1 cellular context compared by ENCODE assay signal in the genomic region with DNA sequence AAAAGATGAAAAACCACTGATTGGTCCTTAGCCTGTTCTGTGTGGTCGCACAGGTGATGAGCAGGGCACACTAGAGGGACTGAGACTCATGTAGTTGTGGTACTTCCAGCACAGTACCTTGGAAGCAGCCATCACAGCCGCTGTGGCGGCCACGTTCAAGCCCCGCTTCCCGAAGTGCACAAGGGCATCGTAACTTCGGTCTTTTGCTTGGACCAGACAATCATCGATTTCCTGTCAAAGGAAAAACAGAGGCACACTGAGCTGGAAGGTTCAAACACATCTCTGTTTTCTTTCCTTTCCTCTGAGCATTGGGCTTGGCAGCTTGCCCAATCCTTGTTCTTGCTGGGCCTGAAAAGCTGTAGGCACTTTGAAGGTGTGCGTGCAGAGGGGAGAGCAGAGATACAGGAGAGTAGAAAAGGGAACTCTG.
TF ChIP-seq lines count a peak whose summit lies in the region.

No MANE protein-coding gene starts in this region.

TF ChIP-seq in HepG2, 621 proteins besides CTCF, POLR2A, EP300 and RAD21 (continued from another document and continues in another):
- no peak for TF ChIP-seq RBFOX2 (IDR thresholded peaks at IDR 0.05; ENCODE audit: low read depth, low read length)
- no peak for TF ChIP-seq MXI1 (IDR thresholded peaks at IDR 0.05; ENCODE audit: borderline replicate concordance, low read depth, low read length)
- TF ChIP-seq ZNF121 (CRISPR knock-in tag; IDR thresholded peaks at IDR 0.05) = no peak
- no peak for TF ChIP-seq HMGA1 (CRISPR knock-in tag; conservative IDR thresholded peaks at IDR 0.05)
- TF ChIP-seq MEIS1 (CRISPR knock-in tag; IDR thresholded peaks at IDR 0.05; ENCODE audit: borderline replicate concordance) = peak; percentile 100
- no peak for TF ChIP-seq CHCHD3 (CRISPR knock-in tag; IDR thresholded peaks at IDR 0.05)
- no peak for TF ChIP-seq CENPX (CRISPR knock-in tag; IDR thresholded peaks at IDR 0.05)
- no peak; the same call in 1 of the 2 replicates for TF ChIP-seq ZNF782 (CRISPR knock-in tag; IDR thresholded peaks at IDR 0.05; ENCODE audit: borderline replicate concordance)
- no peak for TF ChIP-seq MTA3 (CRISPR knock-in tag; IDR thresholded peaks at IDR 0.05)
- no peak for TF ChIP-seq DMAP1 (CRISPR knock-in tag; IDR thresholded peaks at IDR 0.05)
- no peak for TF ChIP-seq U2AF1 (optimal IDR thresholded peaks at IDR 0.05; ENCODE audit: low read depth, low read length)
- TF ChIP-seq KLF6 (CRISPR knock-in tag; IDR thresholded peaks at IDR 0.05) = 0 out of 2 replicates have a peak, but pooled peaks have one; percentile 30
- TF ChIP-seq, protein P1, sequence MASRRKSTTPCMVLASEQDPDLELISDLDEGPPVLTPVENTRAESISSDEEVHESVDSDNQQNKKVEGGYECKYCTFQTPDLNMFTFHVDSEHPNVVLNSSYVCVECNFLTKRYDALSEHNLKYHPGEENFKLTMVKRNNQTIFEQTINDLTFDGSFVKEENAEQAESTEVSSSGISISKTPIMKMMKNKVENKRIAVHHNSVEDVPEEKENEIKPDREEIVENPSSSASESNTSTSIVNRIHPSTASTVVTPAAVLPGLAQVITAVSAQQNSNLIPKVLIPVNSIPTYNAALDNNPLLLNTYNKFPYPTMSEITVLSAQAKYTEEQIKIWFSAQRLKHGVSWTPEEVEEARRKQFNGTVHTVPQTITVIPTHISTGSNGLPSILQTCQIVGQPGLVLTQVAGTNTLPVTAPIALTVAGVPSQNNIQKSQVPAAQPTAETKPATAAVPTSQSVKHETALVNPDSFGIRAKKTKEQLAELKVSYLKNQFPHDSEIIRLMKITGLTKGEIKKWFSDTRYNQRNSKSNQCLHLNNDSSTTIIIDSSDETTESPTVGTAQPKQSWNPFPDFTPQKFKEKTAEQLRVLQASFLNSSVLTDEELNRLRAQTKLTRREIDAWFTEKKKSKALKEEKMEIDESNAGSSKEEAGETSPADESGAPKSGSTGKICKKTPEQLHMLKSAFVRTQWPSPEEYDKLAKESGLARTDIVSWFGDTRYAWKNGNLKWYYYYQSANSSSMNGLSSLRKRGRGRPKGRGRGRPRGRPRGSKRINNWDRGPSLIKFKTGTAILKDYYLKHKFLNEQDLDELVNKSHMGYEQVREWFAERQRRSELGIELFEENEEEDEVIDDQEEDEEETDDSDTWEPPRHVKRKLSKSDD (CRISPR knock-in tag; IDR thresholded peaks at IDR 0.05; ENCODE audit: low read depth) = no peak
- TF ChIP-seq, protein P2, sequence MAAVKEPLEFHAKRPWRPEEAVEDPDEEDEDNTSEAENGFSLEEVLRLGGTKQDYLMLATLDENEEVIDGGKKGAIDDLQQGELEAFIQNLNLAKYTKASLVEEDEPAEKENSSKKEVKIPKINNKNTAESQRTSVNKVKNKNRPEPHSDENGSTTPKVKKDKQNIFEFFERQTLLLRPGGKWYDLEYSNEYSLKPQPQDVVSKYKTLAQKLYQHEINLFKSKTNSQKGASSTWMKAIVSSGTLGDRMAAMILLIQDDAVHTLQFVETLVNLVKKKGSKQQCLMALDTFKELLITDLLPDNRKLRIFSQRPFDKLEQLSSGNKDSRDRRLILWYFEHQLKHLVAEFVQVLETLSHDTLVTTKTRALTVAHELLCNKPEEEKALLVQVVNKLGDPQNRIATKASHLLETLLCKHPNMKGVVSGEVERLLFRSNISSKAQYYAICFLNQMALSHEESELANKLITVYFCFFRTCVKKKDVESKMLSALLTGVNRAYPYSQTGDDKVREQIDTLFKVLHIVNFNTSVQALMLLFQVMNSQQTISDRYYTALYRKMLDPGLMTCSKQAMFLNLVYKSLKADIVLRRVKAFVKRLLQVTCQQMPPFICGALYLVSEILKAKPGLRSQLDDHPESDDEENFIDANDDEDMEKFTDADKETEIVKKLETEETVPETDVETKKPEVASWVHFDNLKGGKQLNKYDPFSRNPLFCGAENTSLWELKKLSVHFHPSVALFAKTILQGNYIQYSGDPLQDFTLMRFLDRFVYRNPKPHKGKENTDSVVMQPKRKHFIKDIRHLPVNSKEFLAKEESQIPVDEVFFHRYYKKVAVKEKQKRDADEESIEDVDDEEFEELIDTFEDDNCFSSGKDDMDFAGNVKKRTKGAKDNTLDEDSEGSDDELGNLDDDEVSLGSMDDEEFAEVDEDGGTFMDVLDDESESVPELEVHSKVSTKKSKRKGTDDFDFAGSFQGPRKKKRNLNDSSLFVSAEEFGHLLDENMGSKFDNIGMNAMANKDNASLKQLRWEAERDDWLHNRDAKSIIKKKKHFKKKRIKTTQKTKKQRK (IDR thresholded peaks at IDR 0.05; ENCODE audit: low read length) = no peak
- TF ChIP-seq GATAD1 (CRISPR knock-in tag; IDR thresholded peaks at IDR 0.05) = peak; percentile 36; the same call in 1 of the 2 replicates
- TF ChIP-seq, protein P3, sequence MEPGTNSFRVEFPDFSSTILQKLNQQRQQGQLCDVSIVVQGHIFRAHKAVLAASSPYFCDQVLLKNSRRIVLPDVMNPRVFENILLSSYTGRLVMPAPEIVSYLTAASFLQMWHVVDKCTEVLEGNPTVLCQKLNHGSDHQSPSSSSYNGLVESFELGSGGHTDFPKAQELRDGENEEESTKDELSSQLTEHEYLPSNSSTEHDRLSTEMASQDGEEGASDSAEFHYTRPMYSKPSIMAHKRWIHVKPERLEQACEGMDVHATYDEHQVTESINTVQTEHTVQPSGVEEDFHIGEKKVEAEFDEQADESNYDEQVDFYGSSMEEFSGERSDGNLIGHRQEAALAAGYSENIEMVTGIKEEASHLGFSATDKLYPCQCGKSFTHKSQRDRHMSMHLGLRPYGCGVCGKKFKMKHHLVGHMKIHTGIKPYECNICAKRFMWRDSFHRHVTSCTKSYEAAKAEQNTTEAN (CRISPR knock-in tag; conservative IDR thresholded peaks at IDR 0.05) = no peak
- TF ChIP-seq GABPB1 (CRISPR knock-in tag; IDR thresholded peaks at IDR 0.05) = no peak
- TF ChIP-seq ZKSCAN8 (CRISPR knock-in tag; IDR thresholded peaks at IDR 0.05; ENCODE audit: borderline replicate concordance) = 0 out of 2 replicates have a peak, but pooled peaks have one; percentile 49
- TF ChIP-seq, protein P4, sequence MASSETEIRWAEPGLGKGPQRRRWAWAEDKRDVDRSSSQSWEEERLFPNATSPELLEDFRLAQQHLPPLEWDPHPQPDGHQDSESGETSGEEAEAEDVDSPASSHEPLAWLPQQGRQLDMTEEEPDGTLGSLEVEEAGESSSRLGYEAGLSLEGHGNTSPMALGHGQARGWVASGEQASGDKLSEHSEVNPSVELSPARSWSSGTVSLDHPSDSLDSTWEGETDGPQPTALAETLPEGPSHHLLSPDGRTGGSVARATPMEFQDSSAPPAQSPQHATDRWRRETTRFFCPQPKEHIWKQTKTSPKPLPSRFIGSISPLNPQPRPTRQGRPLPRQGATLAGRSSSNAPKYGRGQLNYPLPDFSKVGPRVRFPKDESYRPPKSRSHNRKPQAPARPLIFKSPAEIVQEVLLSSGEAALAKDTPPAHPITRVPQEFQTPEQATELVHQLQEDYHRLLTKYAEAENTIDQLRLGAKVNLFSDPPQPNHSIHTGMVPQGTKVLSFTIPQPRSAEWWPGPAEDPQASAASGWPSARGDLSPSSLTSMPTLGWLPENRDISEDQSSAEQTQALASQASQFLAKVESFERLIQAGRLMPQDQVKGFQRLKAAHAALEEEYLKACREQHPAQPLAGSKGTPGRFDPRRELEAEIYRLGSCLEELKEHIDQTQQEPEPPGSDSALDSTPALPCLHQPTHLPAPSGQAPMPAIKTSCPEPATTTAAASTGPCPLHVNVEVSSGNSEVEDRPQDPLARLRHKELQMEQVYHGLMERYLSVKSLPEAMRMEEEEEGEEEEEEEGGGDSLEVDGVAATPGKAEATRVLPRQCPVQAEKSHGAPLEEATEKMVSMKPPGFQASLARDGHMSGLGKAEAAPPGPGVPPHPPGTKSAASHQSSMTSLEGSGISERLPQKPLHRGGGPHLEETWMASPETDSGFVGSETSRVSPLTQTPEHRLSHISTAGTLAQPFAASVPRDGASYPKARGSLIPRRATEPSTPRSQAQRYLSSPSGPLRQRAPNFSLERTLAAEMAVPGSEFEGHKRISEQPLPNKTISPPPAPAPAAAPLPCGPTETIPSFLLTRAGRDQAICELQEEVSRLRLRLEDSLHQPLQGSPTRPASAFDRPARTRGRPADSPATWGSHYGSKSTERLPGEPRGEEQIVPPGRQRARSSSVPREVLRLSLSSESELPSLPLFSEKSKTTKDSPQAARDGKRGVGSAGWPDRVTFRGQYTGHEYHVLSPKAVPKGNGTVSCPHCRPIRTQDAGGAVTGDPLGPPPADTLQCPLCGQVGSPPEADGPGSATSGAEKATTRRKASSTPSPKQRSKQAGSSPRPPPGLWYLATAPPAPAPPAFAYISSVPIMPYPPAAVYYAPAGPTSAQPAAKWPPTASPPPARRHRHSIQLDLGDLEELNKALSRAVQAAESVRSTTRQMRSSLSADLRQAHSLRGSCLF (CRISPR knock-in tag; IDR thresholded peaks at IDR 0.05; ENCODE audit: borderline replicate concordance) = no peak
- TF ChIP-seq ZNF558 (CRISPR knock-in tag; IDR thresholded peaks at IDR 0.05; ENCODE audit: borderline replicate concordance) = no peak
- TF ChIP-seq, protein P5, sequence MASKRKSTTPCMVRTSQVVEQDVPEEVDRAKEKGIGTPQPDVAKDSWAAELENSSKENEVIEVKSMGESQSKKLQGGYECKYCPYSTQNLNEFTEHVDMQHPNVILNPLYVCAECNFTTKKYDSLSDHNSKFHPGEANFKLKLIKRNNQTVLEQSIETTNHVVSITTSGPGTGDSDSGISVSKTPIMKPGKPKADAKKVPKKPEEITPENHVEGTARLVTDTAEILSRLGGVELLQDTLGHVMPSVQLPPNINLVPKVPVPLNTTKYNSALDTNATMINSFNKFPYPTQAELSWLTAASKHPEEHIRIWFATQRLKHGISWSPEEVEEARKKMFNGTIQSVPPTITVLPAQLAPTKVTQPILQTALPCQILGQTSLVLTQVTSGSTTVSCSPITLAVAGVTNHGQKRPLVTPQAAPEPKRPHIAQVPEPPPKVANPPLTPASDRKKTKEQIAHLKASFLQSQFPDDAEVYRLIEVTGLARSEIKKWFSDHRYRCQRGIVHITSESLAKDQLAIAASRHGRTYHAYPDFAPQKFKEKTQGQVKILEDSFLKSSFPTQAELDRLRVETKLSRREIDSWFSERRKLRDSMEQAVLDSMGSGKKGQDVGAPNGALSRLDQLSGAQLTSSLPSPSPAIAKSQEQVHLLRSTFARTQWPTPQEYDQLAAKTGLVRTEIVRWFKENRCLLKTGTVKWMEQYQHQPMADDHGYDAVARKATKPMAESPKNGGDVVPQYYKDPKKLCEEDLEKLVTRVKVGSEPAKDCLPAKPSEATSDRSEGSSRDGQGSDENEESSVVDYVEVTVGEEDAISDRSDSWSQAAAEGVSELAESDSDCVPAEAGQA (IDR thresholded peaks at IDR 0.05; ENCODE audit: low read depth) = 0 out of 2 replicates have a peak, but pooled peaks have one; percentile 29
- TF ChIP-seq, protein P5 (CRISPR knock-in tag; IDR thresholded peaks at IDR 0.05; ENCODE audit: borderline replicate concordance) = no peak
- TF ChIP-seq, protein P6, sequence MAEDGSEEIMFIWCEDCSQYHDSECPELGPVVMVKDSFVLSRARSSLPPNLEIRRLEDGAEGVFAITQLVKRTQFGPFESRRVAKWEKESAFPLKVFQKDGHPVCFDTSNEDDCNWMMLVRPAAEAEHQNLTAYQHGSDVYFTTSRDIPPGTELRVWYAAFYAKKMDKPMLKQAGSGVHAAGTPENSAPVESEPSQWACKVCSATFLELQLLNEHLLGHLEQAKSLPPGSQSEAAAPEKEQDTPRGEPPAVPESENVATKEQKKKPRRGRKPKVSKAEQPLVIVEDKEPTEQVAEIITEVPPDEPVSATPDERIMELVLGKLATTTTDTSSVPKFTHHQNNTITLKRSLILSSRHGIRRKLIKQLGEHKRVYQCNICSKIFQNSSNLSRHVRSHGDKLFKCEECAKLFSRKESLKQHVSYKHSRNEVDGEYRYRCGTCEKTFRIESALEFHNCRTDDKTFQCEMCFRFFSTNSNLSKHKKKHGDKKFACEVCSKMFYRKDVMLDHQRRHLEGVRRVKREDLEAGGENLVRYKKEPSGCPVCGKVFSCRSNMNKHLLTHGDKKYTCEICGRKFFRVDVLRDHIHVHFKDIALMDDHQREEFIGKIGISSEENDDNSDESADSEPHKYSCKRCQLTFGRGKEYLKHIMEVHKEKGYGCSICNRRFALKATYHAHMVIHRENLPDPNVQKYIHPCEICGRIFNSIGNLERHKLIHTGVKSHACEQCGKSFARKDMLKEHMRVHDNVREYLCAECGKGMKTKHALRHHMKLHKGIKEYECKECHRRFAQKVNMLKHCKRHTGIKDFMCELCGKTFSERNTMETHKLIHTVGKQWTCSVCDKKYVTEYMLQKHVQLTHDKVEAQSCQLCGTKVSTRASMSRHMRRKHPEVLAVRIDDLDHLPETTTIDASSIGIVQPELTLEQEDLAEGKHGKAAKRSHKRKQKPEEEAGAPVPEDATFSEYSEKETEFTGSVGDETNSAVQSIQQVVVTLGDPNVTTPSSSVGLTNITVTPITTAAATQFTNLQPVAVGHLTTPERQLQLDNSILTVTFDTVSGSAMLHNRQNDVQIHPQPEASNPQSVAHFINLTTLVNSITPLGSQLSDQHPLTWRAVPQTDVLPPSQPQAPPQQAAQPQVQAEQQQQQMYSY (CRISPR knock-in tag; IDR thresholded peaks at IDR 0.05) = no peak
- TF ChIP-seq ZNF569 (CRISPR knock-in tag; IDR thresholded peaks at IDR 0.05; ENCODE audit: borderline replicate concordance) = 0 out of 2 replicates have a peak, but pooled peaks have one; percentile 40
- TF ChIP-seq U2AF2 (IDR thresholded peaks at IDR 0.05; ENCODE audit: low read depth, low read length) = no peak
- no peak for TF ChIP-seq ZNF546 (CRISPR knock-in tag; conservative IDR thresholded peaks at IDR 0.05)
- TF ChIP-seq, protein P7, sequence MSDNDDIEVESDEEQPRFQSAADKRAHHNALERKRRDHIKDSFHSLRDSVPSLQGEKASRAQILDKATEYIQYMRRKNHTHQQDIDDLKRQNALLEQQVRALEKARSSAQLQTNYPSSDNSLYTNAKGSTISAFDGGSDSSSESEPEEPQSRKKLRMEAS (IDR thresholded peaks at IDR 0.05) = peak; percentile 72
- TF ChIP-seq KLF13 (CRISPR knock-in tag; IDR thresholded peaks at IDR 0.05) = no peak
- no peak for TF ChIP-seq ZNF878 (CRISPR knock-in tag; IDR thresholded peaks at IDR 0.05)
- no peak for TF ChIP-seq RELA (CRISPR knock-in tag; IDR thresholded peaks at IDR 0.05)
- no peak for TF ChIP-seq NCOA5 (CRISPR knock-in tag; IDR thresholded peaks at IDR 0.05)
- no peak for TF ChIP-seq ZNF3 (CRISPR knock-in tag; IDR thresholded peaks at IDR 0.05)
- peak; percentile 77; the same call in 1 of the 2 replicates for TF ChIP-seq DPF2 (CRISPR knock-in tag; IDR thresholded peaks at IDR 0.05; ENCODE audit: borderline replicate concordance, low read depth)
- peak; percentile 88 for TF ChIP-seq HDAC2 (CRISPR knock-in tag; IDR thresholded peaks at IDR 0.05)
- no peak for TF ChIP-seq ARNT2 (CRISPR knock-in tag; IDR thresholded peaks at IDR 0.05; ENCODE audit: low read depth)
